1 cellular context compared by ENCODE assay signal in genomic region chr10:48574322-48574796, GRCh38.
A peak's percentile ranks its signal among the peaks of the same experiment; 100 is the strongest.
TF ChIP-seq lines count a peak whose summit lies in the region.

No MANE protein-coding gene starts in this region.

TF ChIP-seq in GM12878, 131 proteins besides CTCF, POLR2A, EP300 and RAD21 (continued from another document):
- no peak for TF ChIP-seq BACH1 (IDR thresholded peaks at IDR 0.05; ENCODE audit: borderline replicate concordance)
- TF ChIP-seq ATF7 (IDR thresholded peaks at IDR 0.05; ENCODE audit: low read depth), result no peak
- TF ChIP-seq TAF1 (IDR thresholded peaks at IDR 0.05; ENCODE audit: borderline replicate concordance, low read depth, low read length), result no peak
- TF ChIP-seq, protein P1, sequence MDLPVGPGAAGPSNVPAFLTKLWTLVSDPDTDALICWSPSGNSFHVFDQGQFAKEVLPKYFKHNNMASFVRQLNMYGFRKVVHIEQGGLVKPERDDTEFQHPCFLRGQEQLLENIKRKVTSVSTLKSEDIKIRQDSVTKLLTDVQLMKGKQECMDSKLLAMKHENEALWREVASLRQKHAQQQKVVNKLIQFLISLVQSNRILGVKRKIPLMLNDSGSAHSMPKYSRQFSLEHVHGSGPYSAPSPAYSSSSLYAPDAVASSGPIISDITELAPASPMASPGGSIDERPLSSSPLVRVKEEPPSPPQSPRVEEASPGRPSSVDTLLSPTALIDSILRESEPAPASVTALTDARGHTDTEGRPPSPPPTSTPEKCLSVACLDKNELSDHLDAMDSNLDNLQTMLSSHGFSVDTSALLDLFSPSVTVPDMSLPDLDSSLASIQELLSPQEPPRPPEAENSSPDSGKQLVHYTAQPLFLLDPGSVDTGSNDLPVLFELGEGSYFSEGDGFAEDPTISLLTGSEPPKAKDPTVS (IDR thresholded peaks at IDR 0.05; ENCODE audit: low read depth, low read length), result no peak
- TF ChIP-seq, protein P2, sequence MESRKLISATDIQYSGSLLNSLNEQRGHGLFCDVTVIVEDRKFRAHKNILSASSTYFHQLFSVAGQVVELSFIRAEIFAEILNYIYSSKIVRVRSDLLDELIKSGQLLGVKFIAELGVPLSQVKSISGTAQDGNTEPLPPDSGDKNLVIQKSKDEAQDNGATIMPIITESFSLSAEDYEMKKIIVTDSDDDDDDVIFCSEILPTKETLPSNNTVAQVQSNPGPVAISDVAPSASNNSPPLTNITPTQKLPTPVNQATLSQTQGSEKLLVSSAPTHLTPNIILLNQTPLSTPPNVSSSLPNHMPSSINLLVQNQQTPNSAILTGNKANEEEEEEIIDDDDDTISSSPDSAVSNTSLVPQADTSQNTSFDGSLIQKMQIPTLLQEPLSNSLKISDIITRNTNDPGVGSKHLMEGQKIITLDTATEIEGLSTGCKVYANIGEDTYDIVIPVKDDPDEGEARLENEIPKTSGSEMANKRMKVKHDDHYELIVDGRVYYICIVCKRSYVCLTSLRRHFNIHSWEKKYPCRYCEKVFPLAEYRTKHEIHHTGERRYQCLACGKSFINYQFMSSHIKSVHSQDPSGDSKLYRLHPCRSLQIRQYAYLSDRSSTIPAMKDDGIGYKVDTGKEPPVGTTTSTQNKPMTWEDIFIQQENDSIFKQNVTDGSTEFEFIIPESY (IDR thresholded peaks at IDR 0.05), result no peak
- no peak for TF ChIP-seq SIX5 (IDR thresholded peaks at IDR 0.05; ENCODE audit: low read depth, low read length, severe bottlenecking)
- TF ChIP-seq HDAC6 (IDR thresholded peaks at IDR 0.05; ENCODE audit: unreplicated experiment), result no peak
- TF ChIP-seq NFIC (IDR thresholded peaks at IDR 0.05; ENCODE audit: low read depth, low read length), result peak; percentile 51; the same call in 1 of the 2 replicates
- peak; percentile 62 for TF ChIP-seq RUNX3 (IDR thresholded peaks at IDR 0.05; ENCODE audit: low read length)
- TF ChIP-seq, protein P3, sequence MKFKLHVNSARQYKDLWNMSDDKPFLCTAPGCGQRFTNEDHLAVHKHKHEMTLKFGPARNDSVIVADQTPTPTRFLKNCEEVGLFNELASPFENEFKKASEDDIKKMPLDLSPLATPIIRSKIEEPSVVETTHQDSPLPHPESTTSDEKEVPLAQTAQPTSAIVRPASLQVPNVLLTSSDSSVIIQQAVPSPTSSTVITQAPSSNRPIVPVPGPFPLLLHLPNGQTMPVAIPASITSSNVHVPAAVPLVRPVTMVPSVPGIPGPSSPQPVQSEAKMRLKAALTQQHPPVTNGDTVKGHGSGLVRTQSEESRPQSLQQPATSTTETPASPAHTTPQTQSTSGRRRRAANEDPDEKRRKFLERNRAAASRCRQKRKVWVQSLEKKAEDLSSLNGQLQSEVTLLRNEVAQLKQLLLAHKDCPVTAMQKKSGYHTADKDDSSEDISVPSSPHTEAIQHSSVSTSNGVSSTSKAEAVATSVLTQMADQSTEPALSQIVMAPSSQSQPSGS (IDR thresholded peaks at IDR 0.05; ENCODE audit: low read length), result peak; percentile 28; the same call in 1 of the 2 replicates
- TF ChIP-seq KAT2A (conservative IDR thresholded peaks at IDR 0.05; ENCODE audit: control insufficient read depth, low read depth, low read length), result no peak
- TF ChIP-seq SPI1 (IDR thresholded peaks at IDR 0.05; ENCODE audit: borderline replicate concordance, insufficient read depth, low read depth, low read length), result peak; percentile 73
- TF ChIP-seq CHD1 (IDR thresholded peaks at IDR 0.05; ENCODE audit: low read depth, low read length), result no peak
- TF ChIP-seq ZZZ3 (IDR thresholded peaks at IDR 0.05; ENCODE audit: control insufficient read depth, insufficient read length, low read depth), result no peak
- TF ChIP-seq TARDBP (IDR thresholded peaks at IDR 0.05; ENCODE audit: borderline replicate concordance), result no peak
- TF ChIP-seq MTA3 (IDR thresholded peaks at IDR 0.05; ENCODE audit: borderline replicate concordance, low read length), result no peak
- TF ChIP-seq RAD51 (IDR thresholded peaks at IDR 0.05), result no peak
- no peak for TF ChIP-seq EZH2 (IDR thresholded peaks at IDR 0.05; ENCODE audit: borderline replicate concordance, control insufficient read depth, low read depth, low read length)
- TF ChIP-seq USF2 (IDR thresholded peaks at IDR 0.05; ENCODE audit: borderline replicate concordance, low read depth, low read length), result no peak
- peak; percentile 29; the same call in 1 of the 2 replicates for TF ChIP-seq FOXM1 (IDR thresholded peaks at IDR 0.05; ENCODE audit: low read depth, low read length)
- no peak for TF ChIP-seq CEBPZ (IDR thresholded peaks at IDR 0.05; ENCODE audit: low read depth, low read length)
- peak; percentile 75 for TF ChIP-seq JUNB (IDR thresholded peaks at IDR 0.05)
- TF ChIP-seq MEF2B (IDR thresholded peaks at IDR 0.05; ENCODE audit: partially characterized antibody, poor library complexity, severe bottlenecking), result no peak
- TF ChIP-seq SMAD5 (IDR thresholded peaks at IDR 0.05; ENCODE audit: low read depth), result no peak
- no peak for TF ChIP-seq MTA2 (IDR thresholded peaks at IDR 0.05; ENCODE audit: low read depth)
- no peak for TF ChIP-seq RBBP5 (conservative IDR thresholded peaks at IDR 0.05)
- TF ChIP-seq, protein P4, sequence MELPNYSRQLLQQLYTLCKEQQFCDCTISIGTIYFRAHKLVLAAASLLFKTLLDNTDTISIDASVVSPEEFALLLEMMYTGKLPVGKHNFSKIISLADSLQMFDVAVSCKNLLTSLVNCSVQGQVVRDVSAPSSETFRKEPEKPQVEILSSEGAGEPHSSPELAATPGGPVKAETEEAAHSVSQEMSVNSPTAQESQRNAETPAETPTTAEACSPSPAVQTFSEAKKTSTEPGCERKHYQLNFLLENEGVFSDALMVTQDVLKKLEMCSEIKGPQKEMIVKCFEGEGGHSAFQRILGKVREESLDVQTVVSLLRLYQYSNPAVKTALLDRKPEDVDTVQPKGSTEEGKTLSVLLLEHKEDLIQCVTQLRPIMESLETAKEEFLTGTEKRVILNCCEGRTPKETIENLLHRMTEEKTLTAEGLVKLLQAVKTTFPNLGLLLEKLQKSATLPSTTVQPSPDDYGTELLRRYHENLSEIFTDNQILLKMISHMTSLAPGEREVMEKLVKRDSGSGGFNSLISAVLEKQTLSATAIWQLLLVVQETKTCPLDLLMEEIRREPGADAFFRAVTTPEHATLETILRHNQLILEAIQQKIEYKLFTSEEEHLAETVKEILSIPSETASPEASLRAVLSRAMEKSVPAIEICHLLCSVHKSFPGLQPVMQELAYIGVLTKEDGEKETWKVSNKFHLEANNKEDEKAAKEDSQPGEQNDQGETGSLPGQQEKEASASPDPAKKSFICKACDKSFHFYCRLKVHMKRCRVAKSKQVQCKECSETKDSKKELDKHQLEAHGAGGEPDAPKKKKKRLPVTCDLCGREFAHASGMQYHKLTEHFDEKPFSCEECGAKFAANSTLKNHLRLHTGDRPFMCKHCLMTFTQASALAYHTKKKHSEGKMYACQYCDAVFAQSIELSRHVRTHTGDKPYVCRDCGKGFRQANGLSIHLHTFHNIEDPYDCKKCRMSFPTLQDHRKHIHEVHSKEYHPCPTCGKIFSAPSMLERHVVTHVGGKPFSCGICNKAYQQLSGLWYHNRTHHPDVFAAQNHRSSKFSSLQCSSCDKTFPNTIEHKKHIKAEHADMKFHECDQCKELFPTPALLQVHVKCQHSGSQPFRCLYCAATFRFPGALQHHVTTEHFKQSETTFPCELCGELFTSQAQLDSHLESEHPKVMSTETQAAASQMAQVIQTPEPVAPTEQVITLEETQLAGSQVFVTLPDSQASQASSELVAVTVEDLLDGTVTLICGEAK (IDR thresholded peaks at IDR 0.05; ENCODE audit: borderline replicate concordance), result no peak
- no peak for TF ChIP-seq NR2C2 (IDR thresholded peaks at IDR 0.05; ENCODE audit: borderline replicate concordance, control insufficient read depth, insufficient read length, low read depth)
